In the genomic region with DNA sequence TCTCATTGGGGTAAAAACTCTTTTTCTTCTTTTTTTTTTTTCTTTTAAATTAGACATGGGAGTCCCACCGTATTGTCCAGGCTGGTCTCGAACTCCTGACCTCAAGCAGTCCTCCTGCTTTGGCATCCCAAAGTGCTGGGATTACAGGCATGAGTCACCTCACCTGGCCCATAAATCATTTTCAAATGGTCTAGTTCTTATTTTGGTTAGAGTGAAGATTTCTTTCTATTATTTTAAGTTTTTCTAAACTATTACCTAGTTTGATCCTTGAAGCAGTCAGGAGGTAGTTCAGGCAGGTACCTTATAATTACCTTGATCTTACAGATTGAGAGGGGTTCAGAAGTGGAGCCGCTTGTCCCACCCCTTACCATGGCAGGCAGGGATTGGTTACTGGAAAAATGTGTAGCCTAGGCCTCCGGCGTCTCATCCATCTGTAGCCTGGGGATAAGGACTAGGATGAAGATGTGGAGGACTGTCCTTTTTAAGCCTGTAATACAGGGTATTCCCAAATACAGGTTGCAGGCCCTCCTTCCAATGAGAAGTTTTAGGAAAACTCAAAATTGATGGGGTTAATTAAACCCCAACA, we compare ENCODE assay signal across 1 cellular context.
TF ChIP-seq lines count a peak whose summit lies in the region.

No MANE protein-coding gene starts in this region.

TF ChIP-seq in K562, 482 proteins besides CTCF, POLR2A, EP300 and RAD21 (continued from another document and continues in another):
- TF ChIP-seq, protein P1, sequence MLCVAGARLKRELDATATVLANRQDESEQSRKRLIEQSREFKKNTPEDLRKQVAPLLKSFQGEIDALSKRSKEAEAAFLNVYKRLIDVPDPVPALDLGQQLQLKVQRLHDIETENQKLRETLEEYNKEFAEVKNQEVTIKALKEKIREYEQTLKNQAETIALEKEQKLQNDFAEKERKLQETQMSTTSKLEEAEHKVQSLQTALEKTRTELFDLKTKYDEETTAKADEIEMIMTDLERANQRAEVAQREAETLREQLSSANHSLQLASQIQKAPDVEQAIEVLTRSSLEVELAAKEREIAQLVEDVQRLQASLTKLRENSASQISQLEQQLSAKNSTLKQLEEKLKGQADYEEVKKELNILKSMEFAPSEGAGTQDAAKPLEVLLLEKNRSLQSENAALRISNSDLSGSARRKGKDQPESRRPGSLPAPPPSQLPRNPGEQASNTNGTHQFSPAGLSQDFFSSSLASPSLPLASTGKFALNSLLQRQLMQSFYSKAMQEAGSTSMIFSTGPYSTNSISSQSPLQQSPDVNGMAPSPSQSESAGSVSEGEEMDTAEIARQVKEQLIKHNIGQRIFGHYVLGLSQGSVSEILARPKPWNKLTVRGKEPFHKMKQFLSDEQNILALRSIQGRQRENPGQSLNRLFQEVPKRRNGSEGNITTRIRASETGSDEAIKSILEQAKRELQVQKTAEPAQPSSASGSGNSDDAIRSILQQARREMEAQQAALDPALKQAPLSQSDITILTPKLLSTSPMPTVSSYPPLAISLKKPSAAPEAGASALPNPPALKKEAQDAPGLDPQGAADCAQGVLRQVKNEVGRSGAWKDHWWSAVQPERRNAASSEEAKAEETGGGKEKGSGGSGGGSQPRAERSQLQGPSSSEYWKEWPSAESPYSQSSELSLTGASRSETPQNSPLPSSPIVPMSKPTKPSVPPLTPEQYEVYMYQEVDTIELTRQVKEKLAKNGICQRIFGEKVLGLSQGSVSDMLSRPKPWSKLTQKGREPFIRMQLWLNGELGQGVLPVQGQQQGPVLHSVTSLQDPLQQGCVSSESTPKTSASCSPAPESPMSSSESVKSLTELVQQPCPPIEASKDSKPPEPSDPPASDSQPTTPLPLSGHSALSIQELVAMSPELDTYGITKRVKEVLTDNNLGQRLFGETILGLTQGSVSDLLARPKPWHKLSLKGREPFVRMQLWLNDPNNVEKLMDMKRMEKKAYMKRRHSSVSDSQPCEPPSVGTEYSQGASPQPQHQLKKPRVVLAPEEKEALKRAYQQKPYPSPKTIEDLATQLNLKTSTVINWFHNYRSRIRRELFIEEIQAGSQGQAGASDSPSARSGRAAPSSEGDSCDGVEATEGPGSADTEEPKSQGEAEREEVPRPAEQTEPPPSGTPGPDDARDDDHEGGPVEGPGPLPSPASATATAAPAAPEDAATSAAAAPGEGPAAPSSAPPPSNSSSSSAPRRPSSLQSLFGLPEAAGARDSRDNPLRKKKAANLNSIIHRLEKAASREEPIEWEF (CRISPR knock-in tag; IDR thresholded peaks at IDR 0.05) = no peak
- TF ChIP-seq, protein P2, sequence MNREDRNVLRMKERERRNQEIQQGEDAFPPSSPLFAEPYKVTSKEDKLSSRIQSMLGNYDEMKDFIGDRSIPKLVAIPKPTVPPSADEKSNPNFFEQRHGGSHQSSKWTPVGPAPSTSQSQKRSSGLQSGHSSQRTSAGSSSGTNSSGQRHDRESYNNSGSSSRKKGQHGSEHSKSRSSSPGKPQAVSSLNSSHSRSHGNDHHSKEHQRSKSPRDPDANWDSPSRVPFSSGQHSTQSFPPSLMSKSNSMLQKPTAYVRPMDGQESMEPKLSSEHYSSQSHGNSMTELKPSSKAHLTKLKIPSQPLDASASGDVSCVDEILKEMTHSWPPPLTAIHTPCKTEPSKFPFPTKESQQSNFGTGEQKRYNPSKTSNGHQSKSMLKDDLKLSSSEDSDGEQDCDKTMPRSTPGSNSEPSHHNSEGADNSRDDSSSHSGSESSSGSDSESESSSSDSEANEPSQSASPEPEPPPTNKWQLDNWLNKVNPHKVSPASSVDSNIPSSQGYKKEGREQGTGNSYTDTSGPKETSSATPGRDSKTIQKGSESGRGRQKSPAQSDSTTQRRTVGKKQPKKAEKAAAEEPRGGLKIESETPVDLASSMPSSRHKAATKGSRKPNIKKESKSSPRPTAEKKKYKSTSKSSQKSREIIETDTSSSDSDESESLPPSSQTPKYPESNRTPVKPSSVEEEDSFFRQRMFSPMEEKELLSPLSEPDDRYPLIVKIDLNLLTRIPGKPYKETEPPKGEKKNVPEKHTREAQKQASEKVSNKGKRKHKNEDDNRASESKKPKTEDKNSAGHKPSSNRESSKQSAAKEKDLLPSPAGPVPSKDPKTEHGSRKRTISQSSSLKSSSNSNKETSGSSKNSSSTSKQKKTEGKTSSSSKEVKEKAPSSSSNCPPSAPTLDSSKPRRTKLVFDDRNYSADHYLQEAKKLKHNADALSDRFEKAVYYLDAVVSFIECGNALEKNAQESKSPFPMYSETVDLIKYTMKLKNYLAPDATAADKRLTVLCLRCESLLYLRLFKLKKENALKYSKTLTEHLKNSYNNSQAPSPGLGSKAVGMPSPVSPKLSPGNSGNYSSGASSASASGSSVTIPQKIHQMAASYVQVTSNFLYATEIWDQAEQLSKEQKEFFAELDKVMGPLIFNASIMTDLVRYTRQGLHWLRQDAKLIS (CRISPR knock-in tag; IDR thresholded peaks at IDR 0.05) = 0 out of 2 replicates have a peak, but pooled peaks have one; percentile 22
- no peak for TF ChIP-seq SRSF3 (IDR thresholded peaks at IDR 0.05; ENCODE audit: insufficient read depth, low read length)
- TF ChIP-seq, protein P3, sequence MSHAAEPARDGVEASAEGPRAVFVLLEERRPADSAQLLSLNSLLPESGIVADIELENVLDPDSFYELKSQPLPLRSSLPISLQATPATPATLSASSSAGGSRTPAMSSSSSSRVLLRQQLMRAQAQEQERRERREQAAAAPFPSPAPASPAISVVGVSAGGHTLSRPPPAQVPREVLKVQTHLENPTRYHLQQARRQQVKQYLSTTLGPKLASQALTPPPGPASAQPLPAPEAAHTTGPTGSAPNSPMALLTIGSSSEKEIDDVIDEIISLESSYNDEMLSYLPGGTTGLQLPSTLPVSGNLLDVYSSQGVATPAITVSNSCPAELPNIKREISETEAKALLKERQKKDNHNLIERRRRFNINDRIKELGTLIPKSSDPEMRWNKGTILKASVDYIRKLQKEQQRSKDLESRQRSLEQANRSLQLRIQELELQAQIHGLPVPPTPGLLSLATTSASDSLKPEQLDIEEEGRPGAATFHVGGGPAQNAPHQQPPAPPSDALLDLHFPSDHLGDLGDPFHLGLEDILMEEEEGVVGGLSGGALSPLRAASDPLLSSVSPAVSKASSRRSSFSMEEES (CRISPR knock-in tag; IDR thresholded peaks at IDR 0.05) = no peak
- TF ChIP-seq, protein P4, sequence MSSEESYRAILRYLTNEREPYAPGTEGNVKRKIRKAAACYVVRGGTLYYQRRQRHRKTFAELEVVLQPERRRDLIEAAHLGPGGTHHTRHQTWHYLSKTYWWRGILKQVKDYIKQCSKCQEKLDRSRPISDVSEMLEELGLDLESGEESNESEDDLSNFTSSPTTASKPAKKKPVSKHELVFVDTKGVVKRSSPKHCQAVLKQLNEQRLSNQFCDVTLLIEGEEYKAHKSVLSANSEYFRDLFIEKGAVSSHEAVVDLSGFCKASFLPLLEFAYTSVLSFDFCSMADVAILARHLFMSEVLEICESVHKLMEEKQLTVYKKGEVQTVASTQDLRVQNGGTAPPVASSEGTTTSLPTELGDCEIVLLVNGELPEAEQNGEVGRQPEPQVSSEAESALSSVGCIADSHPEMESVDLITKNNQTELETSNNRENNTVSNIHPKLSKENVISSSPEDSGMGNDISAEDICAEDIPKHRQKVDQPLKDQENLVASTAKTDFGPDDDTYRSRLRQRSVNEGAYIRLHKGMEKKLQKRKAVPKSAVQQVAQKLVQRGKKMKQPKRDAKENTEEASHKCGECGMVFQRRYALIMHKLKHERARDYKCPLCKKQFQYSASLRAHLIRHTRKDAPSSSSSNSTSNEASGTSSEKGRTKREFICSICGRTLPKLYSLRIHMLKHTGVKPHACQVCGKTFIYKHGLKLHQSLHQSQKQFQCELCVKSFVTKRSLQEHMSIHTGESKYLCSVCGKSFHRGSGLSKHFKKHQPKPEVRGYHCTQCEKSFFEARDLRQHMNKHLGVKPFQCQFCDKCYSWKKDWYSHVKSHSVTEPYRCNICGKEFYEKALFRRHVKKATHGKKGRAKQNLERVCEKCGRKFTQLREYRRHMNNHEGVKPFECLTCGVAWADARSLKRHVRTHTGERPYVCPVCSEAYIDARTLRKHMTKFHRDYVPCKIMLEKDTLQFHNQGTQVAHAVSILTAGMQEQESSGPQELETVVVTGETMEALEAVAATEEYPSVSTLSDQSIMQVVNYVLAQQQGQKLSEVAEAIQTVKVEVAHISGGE (CRISPR knock-in tag; IDR thresholded peaks at IDR 0.05) = no peak
- no peak for TF ChIP-seq SLC30A9 (CRISPR knock-in tag; IDR thresholded peaks at IDR 0.05)
- no peak for TF ChIP-seq DMBX1 (CRISPR knock-in tag; IDR thresholded peaks at IDR 0.05; ENCODE audit: borderline replicate concordance)
- TF ChIP-seq, protein P5, sequence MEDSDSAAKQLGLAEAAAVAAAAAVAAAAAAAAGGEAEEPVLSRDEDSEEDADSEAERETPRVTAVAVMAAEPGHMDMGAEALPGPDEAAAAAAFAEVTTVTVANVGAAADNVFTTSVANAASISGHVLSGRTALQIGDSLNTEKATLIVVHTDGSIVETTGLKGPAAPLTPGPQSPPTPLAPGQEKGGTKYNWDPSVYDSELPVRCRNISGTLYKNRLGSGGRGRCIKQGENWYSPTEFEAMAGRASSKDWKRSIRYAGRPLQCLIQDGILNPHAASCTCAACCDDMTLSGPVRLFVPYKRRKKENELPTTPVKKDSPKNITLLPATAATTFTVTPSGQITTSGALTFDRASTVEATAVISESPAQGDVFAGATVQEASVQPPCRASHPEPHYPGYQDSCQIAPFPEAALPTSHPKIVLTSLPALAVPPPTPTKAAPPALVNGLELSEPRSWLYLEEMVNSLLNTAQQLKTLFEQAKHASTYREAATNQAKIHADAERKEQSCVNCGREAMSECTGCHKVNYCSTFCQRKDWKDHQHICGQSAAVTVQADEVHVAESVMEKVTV (CRISPR knock-in tag; IDR thresholded peaks at IDR 0.05) = no peak
- TF ChIP-seq WHSC1 (IDR thresholded peaks at IDR 0.05; ENCODE audit: low read length) = no peak
- TF ChIP-seq TBP (optimal IDR thresholded peaks at IDR 0.05; ENCODE audit: low read depth, low read length) = no peak
- TF ChIP-seq, protein P6, sequence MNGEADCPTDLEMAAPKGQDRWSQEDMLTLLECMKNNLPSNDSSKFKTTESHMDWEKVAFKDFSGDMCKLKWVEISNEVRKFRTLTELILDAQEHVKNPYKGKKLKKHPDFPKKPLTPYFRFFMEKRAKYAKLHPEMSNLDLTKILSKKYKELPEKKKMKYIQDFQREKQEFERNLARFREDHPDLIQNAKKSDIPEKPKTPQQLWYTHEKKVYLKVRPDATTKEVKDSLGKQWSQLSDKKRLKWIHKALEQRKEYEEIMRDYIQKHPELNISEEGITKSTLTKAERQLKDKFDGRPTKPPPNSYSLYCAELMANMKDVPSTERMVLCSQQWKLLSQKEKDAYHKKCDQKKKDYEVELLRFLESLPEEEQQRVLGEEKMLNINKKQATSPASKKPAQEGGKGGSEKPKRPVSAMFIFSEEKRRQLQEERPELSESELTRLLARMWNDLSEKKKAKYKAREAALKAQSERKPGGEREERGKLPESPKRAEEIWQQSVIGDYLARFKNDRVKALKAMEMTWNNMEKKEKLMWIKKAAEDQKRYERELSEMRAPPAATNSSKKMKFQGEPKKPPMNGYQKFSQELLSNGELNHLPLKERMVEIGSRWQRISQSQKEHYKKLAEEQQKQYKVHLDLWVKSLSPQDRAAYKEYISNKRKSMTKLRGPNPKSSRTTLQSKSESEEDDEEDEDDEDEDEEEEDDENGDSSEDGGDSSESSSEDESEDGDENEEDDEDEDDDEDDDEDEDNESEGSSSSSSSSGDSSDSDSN (IDR thresholded peaks at IDR 0.05; ENCODE audit: borderline replicate concordance in 1 of 2, low read depth in 2 of 2, low read length in 2 of 2) = no peak
- TF ChIP-seq TAF1 (IDR thresholded peaks at IDR 0.05; ENCODE audit: control insufficient read depth, extremely low read depth, insufficient read depth, low read length, severe bottlenecking) = peak; percentile 1
- no peak for TF ChIP-seq CHD4 (IDR thresholded peaks at IDR 0.05; ENCODE audit: insufficient read depth, insufficient replicate concordance, low read depth, low read length, poor library complexity, severe bottlenecking)
- TF ChIP-seq MIER1 (IDR thresholded peaks at IDR 0.05; ENCODE audit: low read depth) = no peak
- TF ChIP-seq ZNF696 (CRISPR knock-in tag; conservative IDR thresholded peaks at IDR 0.05) = no peak
- TF ChIP-seq U2AF2 (optimal IDR thresholded peaks at IDR 0.05; ENCODE audit: low read depth, low read length) = no peak
- TF ChIP-seq SRF (CRISPR knock-in tag; IDR thresholded peaks at IDR 0.05) = no peak
- TF ChIP-seq SMARCA4 (IDR thresholded peaks at IDR 0.05) = peak; percentile 63; the same call in 1 of the 2 replicates
- no peak for TF ChIP-seq RBM34 (IDR thresholded peaks at IDR 0.05; ENCODE audit: borderline replicate concordance, insufficient read depth, low read length)
- TF ChIP-seq ZNF174 (CRISPR knock-in tag; IDR thresholded peaks at IDR 0.05) = no peak
- TF ChIP-seq, protein P7, sequence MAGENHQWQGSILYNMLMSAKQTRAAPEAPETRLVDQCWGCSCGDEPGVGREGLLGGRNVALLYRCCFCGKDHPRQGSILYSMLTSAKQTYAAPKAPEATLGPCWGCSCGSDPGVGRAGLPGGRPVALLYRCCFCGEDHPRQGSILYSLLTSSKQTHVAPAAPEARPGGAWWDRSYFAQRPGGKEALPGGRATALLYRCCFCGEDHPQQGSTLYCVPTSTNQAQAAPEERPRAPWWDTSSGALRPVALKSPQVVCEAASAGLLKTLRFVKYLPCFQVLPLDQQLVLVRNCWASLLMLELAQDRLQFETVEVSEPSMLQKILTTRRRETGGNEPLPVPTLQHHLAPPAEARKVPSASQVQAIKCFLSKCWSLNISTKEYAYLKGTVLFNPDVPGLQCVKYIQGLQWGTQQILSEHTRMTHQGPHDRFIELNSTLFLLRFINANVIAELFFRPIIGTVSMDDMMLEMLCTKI (IDR thresholded peaks at IDR 0.05; ENCODE audit: partially characterized antibody) = no peak
- no peak for TF ChIP-seq ZNF253 (CRISPR knock-in tag; conservative IDR thresholded peaks at IDR 0.05)
- no peak; the same call in 1 of the 2 replicates for TF ChIP-seq ZNF766 (CRISPR knock-in tag; conservative IDR thresholded peaks at IDR 0.05)
- TF ChIP-seq SIX5 (IDR thresholded peaks at IDR 0.05; ENCODE audit: borderline replicate concordance in 1 of 2, insufficient read depth in 1 of 2, low read depth in 1 of 2, low read length in 2 of 2) = no peak
- no peak for TF ChIP-seq RBM22 (IDR thresholded peaks at IDR 0.05; ENCODE audit: low read depth, low read length, poor library complexity, severe bottlenecking)
- no peak for TF ChIP-seq KLF6 (CRISPR knock-in tag; IDR thresholded peaks at IDR 0.05; ENCODE audit: borderline replicate concordance)
- TF ChIP-seq TGIF2 (CRISPR knock-in tag; IDR thresholded peaks at IDR 0.05) = no peak
- no peak for TF ChIP-seq ZNF3 (CRISPR knock-in tag; IDR thresholded peaks at IDR 0.05)
- no peak for TF ChIP-seq GABPB2 (CRISPR knock-in tag; conservative IDR thresholded peaks at IDR 0.05)
- TF ChIP-seq, protein P8, sequence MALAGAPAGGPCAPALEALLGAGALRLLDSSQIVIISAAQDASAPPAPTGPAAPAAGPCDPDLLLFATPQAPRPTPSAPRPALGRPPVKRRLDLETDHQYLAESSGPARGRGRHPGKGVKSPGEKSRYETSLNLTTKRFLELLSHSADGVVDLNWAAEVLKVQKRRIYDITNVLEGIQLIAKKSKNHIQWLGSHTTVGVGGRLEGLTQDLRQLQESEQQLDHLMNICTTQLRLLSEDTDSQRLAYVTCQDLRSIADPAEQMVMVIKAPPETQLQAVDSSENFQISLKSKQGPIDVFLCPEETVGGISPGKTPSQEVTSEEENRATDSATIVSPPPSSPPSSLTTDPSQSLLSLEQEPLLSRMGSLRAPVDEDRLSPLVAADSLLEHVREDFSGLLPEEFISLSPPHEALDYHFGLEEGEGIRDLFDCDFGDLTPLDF (CRISPR knock-in tag; IDR thresholded peaks at IDR 0.05) = no peak
- TF ChIP-seq SREBF1 (IDR thresholded peaks at IDR 0.05; ENCODE audit: borderline replicate concordance, low read depth, low read length) = no peak
- TF ChIP-seq ZNF175 (CRISPR knock-in tag; IDR thresholded peaks at IDR 0.05; ENCODE audit: low read depth) = no peak
- TF ChIP-seq PHF21A (IDR thresholded peaks at IDR 0.05; ENCODE audit: borderline replicate concordance, low read depth) = no peak
